In the genomic region with DNA sequence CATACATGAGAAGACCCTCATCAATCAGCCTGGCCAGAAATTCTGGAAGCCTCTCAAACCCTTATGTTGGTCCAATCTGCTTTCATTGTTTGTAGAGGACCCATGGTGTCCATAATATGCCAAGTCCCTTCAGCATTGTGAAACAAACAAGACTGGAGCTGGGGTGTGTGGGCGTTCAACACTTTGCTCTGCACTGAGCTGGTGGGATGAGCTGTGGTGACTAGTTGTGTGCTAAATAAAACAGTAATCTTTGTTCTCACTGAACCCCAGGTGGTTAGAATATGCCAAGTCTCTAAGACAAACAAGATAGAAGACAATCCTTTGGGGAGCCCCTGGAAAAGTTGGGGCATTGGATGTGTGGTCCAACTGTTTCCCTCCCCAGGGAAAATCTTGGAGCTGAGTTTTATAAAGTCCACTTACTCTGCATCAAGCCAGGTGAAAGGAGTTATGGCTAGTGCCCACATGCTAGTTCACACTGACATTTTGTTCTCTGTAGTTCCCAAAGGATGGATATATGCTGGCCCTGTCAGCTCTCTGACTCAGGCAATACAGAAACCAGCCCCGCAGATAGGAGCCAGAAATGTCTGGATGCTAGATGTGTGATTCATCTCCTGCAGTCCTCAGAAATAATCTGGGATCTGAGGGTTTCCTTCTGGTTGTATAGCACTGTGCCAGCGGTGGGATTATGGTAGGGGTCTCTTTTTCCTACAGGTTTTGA, we compare ENCODE assay signal across 20 cellular contexts.
DNase-seq lines count a peak whose midpoint lies in the region; TF ChIP-seq lines count a peak whose summit lies in the region.
"Had no signal": no experiment of that assay in that cellular context is flagged by ENCODE, and none has a peak within 500 bp of the region (broad histone marks: within the 10 kb centered on the region; RNA-seq: fewer than 3 reads in every experiment).

No MANE protein-coding gene starts in this region.

- no peak for TF ChIP-seq POLR2A in Peyer's patch (IDR thresholded peaks at IDR 0.05)

- peak; percentile 73 for DNase-seq in AG20443 (ENCODE audit: low spot score)
- peak; percentile 51 for DNase-seq in MG63
- DNase-seq in cardiac fibroblast (ENCODE audit: low read depth in 2 of 2) = peak; percentile 70 to 84
- DNase-seq in kidney tubule cell (ENCODE audit: low spot score) = peak; percentile 43
- DNase-seq in PC-9 = no peak
- no peak for DNase-seq in G401 (ENCODE audit: low spot score)
- no peak for DNase-seq in activated naive CD8-positive, alpha-beta T cell treated with anti-CD3 and anti-CD28 coated beads for 36 hours
- DNase-seq in Peyer's patch = no peak
- DNase-seq: activated CD4-positive, alpha-beta T cell treated with anti-CD3 and anti-CD28 coated beads for 48 hours; activated naive CD4-positive, alpha-beta T cell treated with anti-CD3 and anti-CD28 coated beads for 36 hours; AML-193; central memory CD4-positive, alpha-beta T cell; GF-D8; immature natural killer cell; NCI-H1694 treated with DMSO at 0.1 percent for 48 hours; NCI-H510A; stimulated activated CD4-positive, alpha-beta T cell treated with anti-CD3 and anti-CD28 coated beads, Interleukin-1b, Interleukin-23, amount 100 ng/mL, for 48 hours; substantia nigra had no signal

- H3K9me3 ChIP-seq in MG63 (no peaks in the 10 kb centered on the region), PC-9 (ENCODE audit: insufficient read depth, low read depth) (no peaks in the 10 kb centered on the region), Peyer's patch (no peaks in the 10 kb centered on the region)

- H3K27me3 ChIP-seq in MG63 (no peaks in the 10 kb centered on the region), PC-9 (ENCODE audit: insufficient read depth, low read depth) (no peaks in the 10 kb centered on the region), Peyer's patch (no peaks in the 10 kb centered on the region)

- H3K36me3 Mint-ChIP-seq in activated naive CD8-positive, alpha-beta T cell treated with anti-CD3 and anti-CD28 coated beads for 36 hours = no peaks in the 10 kb centered on the region
- H3K36me3 Mint-ChIP-seq: immature natural killer cell, memory B cell had no signal

- H3K9me3 Mint-ChIP-seq in activated naive CD8-positive, alpha-beta T cell treated with anti-CD3 and anti-CD28 coated beads for 36 hours = no peaks in the 10 kb centered on the region
- H3K9me3 Mint-ChIP-seq: activated naive CD4-positive, alpha-beta T cell treated with anti-CD3 and anti-CD28 coated beads for 36 hours had no signal

- no peak overlapping the region for H3K4me2 ChIP-seq in PC-9

- no peak for TF ChIP-seq CTCF in cardiac fibroblast (IDR thresholded peaks at IDR 0.05; ENCODE audit: low read depth, low read length)
- no peak for TF ChIP-seq CTCF in PC-9 (conservative IDR thresholded peaks at IDR 0.05)
- TF ChIP-seq CTCF in Peyer's patch (IDR thresholded peaks at IDR 0.05) = no peak

- H3K27ac Mint-ChIP-seq in activated naive CD8-positive, alpha-beta T cell treated with anti-CD3 and anti-CD28 coated beads for 36 hours = no peak overlapping the region
- H3K27ac Mint-ChIP-seq: activated naive CD4-positive, alpha-beta T cell treated with anti-CD3 and anti-CD28 coated beads for 36 hours; immature natural killer cell; memory B cell had no signal

- in situ Hi-C loops in G401 (cut with HindIII; ENCODE audit: low sequenced_read_pairs) = no loop called here

- H2AFZ ChIP-seq in PC-9 = no peak overlapping the region

- H3K4me1 ChIP-seq in PC-9 (replicated peaks; ENCODE audit: insufficient read depth) (no peaks in the 10 kb centered on the region), Peyer's patch (no peaks in the 10 kb centered on the region)

- H3K9me2 ChIP-seq in PC-9 (ENCODE audit: insufficient read depth) = no peaks in the 10 kb centered on the region

- H3K36me3 ChIP-seq in MG63 = no peaks in the 10 kb centered on the region
- no peaks in the 10 kb centered on the region for H3K36me3 ChIP-seq in PC-9 (ENCODE audit: low read depth)
- H3K36me3 ChIP-seq in Peyer's patch = no peaks in the 10 kb centered on the region

- H3K27ac ChIP-seq in PC-9 = no peak overlapping the region
- no peak overlapping the region for H3K27ac ChIP-seq in Peyer's patch

- H3K4me3 Mint-ChIP-seq in activated naive CD8-positive, alpha-beta T cell treated with anti-CD3 and anti-CD28 coated beads for 36 hours = no peak overlapping the region
- H3K4me3 Mint-ChIP-seq: activated naive CD4-positive, alpha-beta T cell treated with anti-CD3 and anti-CD28 coated beads for 36 hours; immature natural killer cell; memory B cell; neural crest cell had no signal

- H3K27me3 Mint-ChIP-seq in activated naive CD8-positive, alpha-beta T cell treated with anti-CD3 and anti-CD28 coated beads for 36 hours = peaks cover 4% of the 10 kb centered on the region
- H3K27me3 Mint-ChIP-seq: memory B cell had no signal

- H3F3A ChIP-seq in PC-9 (ENCODE audit: insufficient read depth, low read depth) = no peaks in the 10 kb centered on the region

- intact Hi-C loops in PC-9 (cut with micrococcal nuclease; ENCODE audit: unreplicated experiment) = no loop called here

- H3K79me2 ChIP-seq in PC-9 (ENCODE audit: low read depth) = no peaks in the 10 kb centered on the region

- H3K4me1 Mint-ChIP-seq in activated naive CD8-positive, alpha-beta T cell treated with anti-CD3 and anti-CD28 coated beads for 36 hours = no peaks in the 10 kb centered on the region
- H3K4me1 Mint-ChIP-seq: immature natural killer cell, memory B cell, neural crest cell had no signal

- no peak overlapping the region for H3K4me3 ChIP-seq in MG63
- no peak overlapping the region for H3K4me3 ChIP-seq in cardiac fibroblast (replicated peaks in 1 of 2; ENCODE audit: low read depth in 2 of 2, low read length in 2 of 2)
- no peak overlapping the region for H3K4me3 ChIP-seq in PC-9
- H3K4me3 ChIP-seq in Peyer's patch = no peak overlapping the region

- H4K20me1 ChIP-seq in PC-9 (ENCODE audit: insufficient read depth) = no peaks in the 10 kb centered on the region; the same call in 1 of the 2 replicates

- CTCF ChIA-PET in PC-9 (lab: Charles Lee) = no interaction called here

- POLR2A ChIA-PET in PC-9 (lab: Charles Lee; ENCODE audit: unreplicated experiment) = no interaction called here

- BruUV-seq in PC-9 (replicated peaks; lab: Mats Ljungman, UMichigan) = no TSS peak

Comparison
In these comparisons a context has a peak if more than half of its experiments do, and no peak if none do; other contexts are left out.
1. DNase-seq: peak in AG20443 (single experiment), MG63 (single experiment), cardiac fibroblast (2 of 2) and kidney tubule cell (single experiment); none in PC-9 (0 of 2), G401 (single experiment), activated naive CD8-positive, alpha-beta T cell treated with anti-CD3 and anti-CD28 coated beads for 36 hours (single experiment) and Peyer's patch (0 of 3).